In genomic region chr1:63615809-63616420, GRCh38 we compare ENCODE assay signal across 8 cellular contexts. TPM values are rescaled to one million over a fixed set of nuclear protein-coding genes. Genes with fewer than 3 reads are reported as not detected.
DNase-seq lines count a peak whose midpoint lies in the region; ATAC-seq, FAIRE-seq and TF ChIP-seq lines count a peak whose summit lies in the region.

No MANE protein-coding gene starts in this region.

- 30% methylated on average over 5 of the region's 5 CpGs for WGBS in mammary epithelial cell (ENCODE audit: low coverage, missing lambda C conversion rate)

- TF ChIP-seq CTCF in GM06990 (IDR thresholded peaks at IDR 0.05; ENCODE audit: insufficient read depth, low read length, poor library complexity, severe bottlenecking) (peak; percentile 61), WERI-Rb-1 (IDR thresholded peaks at IDR 0.05; ENCODE audit: low read depth, low read length) (peak; percentile 47; the same call in 1 of the 2 replicates), mammary epithelial cell (conservative IDR thresholded peaks at IDR 0.05 in 1 of 2, IDR thresholded peaks at IDR 0.05 in 1 of 2; ENCODE audit: extremely low read depth in 1 of 2, insufficient read depth in 1 of 2, low read depth in 1 of 2, low read length in 2 of 2) (peak; percentile 60 to 75), keratinocyte (optimal IDR thresholded peaks at IDR 0.05 in 1 of 3, IDR thresholded peaks at IDR 0.05 in 1 of 3, conservative IDR thresholded peaks at IDR 0.05 in 1 of 3; ENCODE audit: extremely low read depth in 1 of 3, insufficient read depth in 2 of 3, low read length in 3 of 3) (peak; percentile 50 to 67 (median 67))

- ATAC-seq in HG02588 (IDR thresholded peaks at IDR 0.05; ENCODE audit: unreplicated experiment), result peak; percentile 74
- ATAC-seq in HG03095 (IDR thresholded peaks at IDR 0.05; ENCODE audit: unreplicated experiment), result no peak

- intact Hi-C loops in mammary epithelial cell (cut with micrococcal nuclease), result loop anchor here (1.0 to 5.0 kb wide), 6 partner anchors 58 to 627 kb away; no protein-coding TSS in a partner anchor

- H3K27ac ChIP-seq in WERI-Rb-1 (peak overlapping the region; percentile 82), mammary epithelial cell (ENCODE audit: insufficient read depth, low read depth, low read length) (no peak overlapping the region), keratinocyte (ENCODE audit: control insufficient read depth, insufficient read depth, low read length) (no peak overlapping the region)

- H3K4me1 ChIP-seq in mammary epithelial cell (ENCODE audit: insufficient read depth, low read length), result peaks cover 4% of the 10 kb centered on the region
- no peaks in the 10 kb centered on the region for H3K4me1 ChIP-seq in keratinocyte (ENCODE audit: control insufficient read depth, extremely low read depth, insufficient read depth, low read length)

- H3K9me1 ChIP-seq in keratinocyte (ENCODE audit: control insufficient read depth, extremely low read depth, insufficient read depth, low read length), result no peaks in the 10 kb centered on the region

- dilution Hi-C loops in mammary epithelial cell (cut with HindIII; ENCODE audit: low sequenced_read_pairs) (no loop called here), keratinocyte (cut with MboI; ENCODE audit: extremely low pct_ligation_motif_present, low sequenced_read_pairs) (no loop called here)

- DNase-seq in GM06990 (ENCODE audit: extremely low read depth, insufficient read length) (peak; percentile 24), NCI-H2171 (lab: John Stamatoyannopoulos, UW) (peak; percentile 28), WERI-Rb-1 (peak; percentile 64), mammary epithelial cell (peak; percentile 58), keratinocyte (ENCODE audit: low read depth, low spot score) (no peak)
- peak; percentile 52 for DNase-seq in stimulated activated CD4-positive, alpha-beta T cell treated with anti-CD3 and anti-CD28 coated beads, Interleukin-2, amount 100 ng/mL, for 4 hours (ENCODE audit: low read depth)

- H2AFZ ChIP-seq in mammary epithelial cell (ENCODE audit: low read depth, low read length), result no peak overlapping the region
- H2AFZ ChIP-seq in keratinocyte (ENCODE audit: control insufficient read depth, low read length), result no peak overlapping the region

- H3K4me2 ChIP-seq in mammary epithelial cell (ENCODE audit: insufficient read depth, low read depth, low read length) (no peak overlapping the region), keratinocyte (ENCODE audit: control insufficient read depth, extremely low read depth, insufficient read depth, low read depth, low read length) (no peak overlapping the region)

- no TSS peak for BruUV-seq in mammary epithelial cell (replicated peaks; lab: Mats Ljungman, UMichigan)

- in situ Hi-C loops in mammary epithelial cell (cut with MboI; ENCODE audit: low sequenced_read_pairs in 2 of 2), result loop anchor here in 1 of 2 donors (10.0 kb wide), 1 partner anchor 519 kb away; no protein-coding TSS in a partner anchor

- peaks cover 49% of the 10 kb centered on the region for H3K79me2 ChIP-seq in mammary epithelial cell (ENCODE audit: insufficient read depth, low read length)
- no peaks in the 10 kb centered on the region for H3K79me2 ChIP-seq in keratinocyte (ENCODE audit: control insufficient read depth, insufficient read depth, low read length)

- H3K36me3 ChIP-seq in GM06990 (ENCODE audit: control insufficient read depth, insufficient read depth, low read length), result no peaks in the 10 kb centered on the region
- H3K36me3 ChIP-seq in WERI-Rb-1, result no peaks in the 10 kb centered on the region
- H3K36me3 ChIP-seq in mammary epithelial cell (ENCODE audit: insufficient read depth, low read length), result no peaks in the 10 kb centered on the region
- no peaks in the 10 kb centered on the region for H3K36me3 ChIP-seq in keratinocyte (ENCODE audit: control insufficient read depth in 2 of 2, extremely low read depth in 1 of 2, insufficient read depth in 2 of 2, low read length in 2 of 2)

- H4K20me1 ChIP-seq in mammary epithelial cell (ENCODE audit: insufficient read depth, low read length), result no peaks in the 10 kb centered on the region
- H4K20me1 ChIP-seq in keratinocyte (ENCODE audit: control insufficient read depth, extremely low read depth, insufficient read depth, low read length), result no peaks in the 10 kb centered on the region

- H3K9ac ChIP-seq in mammary epithelial cell (ENCODE audit: insufficient read depth, low read length), result no peak overlapping the region
- no peak overlapping the region for H3K9ac ChIP-seq in keratinocyte (ENCODE audit: control insufficient read depth, extremely low read depth, insufficient read depth, low read length)

- no peak overlapping the region for H3K4me3 ChIP-seq in GM06990 (replicated peaks; ENCODE audit: low read depth, low read length)
- H3K4me3 ChIP-seq in WERI-Rb-1 (ENCODE audit: low read depth, low read length), result peak overlapping the region; percentile 13; the same call in 1 of the 2 replicates
- no peak overlapping the region for H3K4me3 ChIP-seq in mammary epithelial cell (replicated peaks in 1 of 3; ENCODE audit: insufficient read depth in 1 of 3, low read depth in 2 of 3, low read length in 3 of 3)
- H3K4me3 ChIP-seq in keratinocyte (ENCODE audit: control insufficient read depth in 2 of 3, extremely low read depth in 1 of 3, insufficient read depth in 2 of 3, low read depth in 1 of 3, low read length in 3 of 3), result no peak overlapping the region

- FAIRE-seq in keratinocyte (lab: Jason Lieb, UNC), result peak; percentile 87

- CTCF ChIA-PET in mammary epithelial cell (lab: Charles Lee; ENCODE audit: low non-redundant PET), result no interaction called here

- no peaks in the 10 kb centered on the region for H3K9me3 ChIP-seq in WERI-Rb-1 (ENCODE audit: severe bottlenecking)
- no peaks in the 10 kb centered on the region for H3K9me3 ChIP-seq in mammary epithelial cell (replicated peaks; ENCODE audit: insufficient read depth, low read length)
- H3K9me3 ChIP-seq in keratinocyte (ENCODE audit: control insufficient read depth, low read depth, low read length), result no peaks in the 10 kb centered on the region

- H3K27me3 ChIP-seq in GM06990 (replicated peaks; ENCODE audit: control insufficient read depth, insufficient read depth, low read length) (no peaks in the 10 kb centered on the region), WERI-Rb-1 (ENCODE audit: insufficient read depth, low read depth, severe bottlenecking) (no peaks in the 10 kb centered on the region), mammary epithelial cell (ENCODE audit: insufficient read depth, low read length) (no peaks in the 10 kb centered on the region), keratinocyte (ENCODE audit: control insufficient read depth, extremely low read depth, insufficient read depth, low read length) (no peaks in the 10 kb centered on the region)

RNA-seq across cellular contexts. Expression of gene PGM1, which starts 22.7 kb away (rescaled TPM):
- total RNA-seq in mammary epithelial cell, result 100 to 1,000 TPM in 1 of 2 donors, 10 to 100 TPM in 1; 93.7 to 177 TPM
- polyA plus RNA-seq in mammary epithelial cell, result 76.6 TPM
- 158 TPM for polyA minus RNA-seq in mammary epithelial cell
- 34.0 to 38.9 TPM (median 36.3 TPM) in 3 replicates for polyA plus RNA-seq in keratinocyte
- polyA plus RNA-seq in keratinocyte (2011; ENCODE audit: low read depth), result 23.7 TPM
- polyA plus RNA-seq in keratinocyte (2011; cell fraction: cytosol; rRNA removed), result 42.2 and 42.5 TPM in 2 replicates
- polyA plus RNA-seq in keratinocyte (2011; cell fraction: nucleus; rRNA removed), result 27.2 and 35.4 TPM in 2 replicates
- polyA plus RNA-seq in keratinocyte (2012; ENCODE audit: low replicate concordance), result 44.8 and 53.2 TPM in 2 replicates
- polyA minus RNA-seq in keratinocyte, result 39.3 to 42.8 TPM (median 39.9 TPM) in 3 replicates
- 26.7 TPM for polyA minus RNA-seq in keratinocyte (2011; cell fraction: cytosol; rRNA and poly(A)+ RNA removed)
- polyA minus RNA-seq in keratinocyte (2011; cell fraction: nucleus; rRNA and poly(A)+ RNA removed), result 14.0 and 26.8 TPM in 2 replicates
